Comparison of ENCODE assay signal across 6 cellular contexts in genomic region chr3:128256131-128256530, GRCh38.
"Had no signal": no experiment of that assay in that cellular context is flagged by ENCODE, and none has a peak within 500 bp of the region (broad histone marks: within the 10 kb centered on the region; RNA-seq: fewer than 3 reads in every experiment).

No MANE protein-coding gene starts in this region.

- H3K4me3 ChIP-seq: GM23338 had no signal

- H3K27ac Mint-ChIP-seq: GM23338, IgD-negative memory B cell had no signal

- H3K4me3 Mint-ChIP-seq: GM23338, H9 had no signal

- DNase-seq: H9, HCEC 1CT, KBM-7 had no signal

- ATAC-seq: GM23338, HepG2 had no signal

- H3K27me3 Mint-ChIP-seq: IgD-negative memory B cell had no signal
